Comparison of ENCODE assay signal across 1 cellular context in genomic region chr9:98943682-98944129, GRCh38.
TF ChIP-seq lines count a peak whose summit lies in the region.

Gene COL15A1, plus strand, starts transcription at chr9:98943907. Its CDS starts 155 bp downstream, at chr9:98944062.

TF ChIP-seq in H1, 55 proteins besides CTCF, POLR2A, EP300 and RAD21 (continued from another document):
- TF ChIP-seq CTBP2 (IDR thresholded peaks at IDR 0.05; ENCODE audit: borderline replicate concordance, insufficient read depth, insufficient read length, low read length) (peak; percentile 83), YY1 (IDR thresholded peaks at IDR 0.05; ENCODE audit: low read depth, low read length) (no peak), RFX5 (IDR thresholded peaks at IDR 0.05; ENCODE audit: borderline replicate concordance, low read depth, low read length) (no peak), ASH2L (IDR thresholded peaks at IDR 0.05; ENCODE audit: low read length) (no peak), CBX5 (IDR thresholded peaks at IDR 0.05; ENCODE audit: low read depth, low read length) (no peak), GABPA (IDR thresholded peaks at IDR 0.05; ENCODE audit: borderline replicate concordance, insufficient read depth, low read length) (0 out of 2 replicates have a peak, but pooled peaks have one; percentile 11), SAP30 (IDR thresholded peaks at IDR 0.05; ENCODE audit: insufficient read depth, insufficient replicate concordance, low read length) (no peak), GTF2F1 (IDR thresholded peaks at IDR 0.05; ENCODE audit: borderline replicate concordance, low read depth, low read length) (no peak), KDM5A (IDR thresholded peaks at IDR 0.05; ENCODE audit: low read length) (no peak), RBBP5 (IDR thresholded peaks at IDR 0.05; ENCODE audit: borderline replicate concordance, low read depth, low read length) (0 out of 2 replicates have a peak, but pooled peaks have one; percentile 52), POU5F1 (IDR thresholded peaks at IDR 0.05; ENCODE audit: low read depth, low read length) (no peak), ZNF274 (IDR thresholded peaks at IDR 0.05; ENCODE audit: borderline replicate concordance, extremely low read depth, low read length) (no peak), TCF12 (IDR thresholded peaks at IDR 0.05; ENCODE audit: low read depth, low read length) (no peak), PHF8 (conservative IDR thresholded peaks at IDR 0.05; ENCODE audit: low read depth, low read length) (no peak), EZH2 (IDR thresholded peaks at IDR 0.05; ENCODE audit: low read depth, low read length, severe bottlenecking) (peak; percentile 69), JUND (IDR thresholded peaks at IDR 0.05; ENCODE audit: low read length) (no peak)
- TF ChIP-seq, protein P1, sequence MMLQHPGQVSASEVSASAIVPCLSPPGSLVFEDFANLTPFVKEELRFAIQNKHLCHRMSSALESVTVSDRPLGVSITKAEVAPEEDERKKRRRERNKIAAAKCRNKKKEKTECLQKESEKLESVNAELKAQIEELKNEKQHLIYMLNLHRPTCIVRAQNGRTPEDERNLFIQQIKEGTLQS (IDR thresholded peaks at IDR 0.05; ENCODE audit: insufficient read depth, low read depth, low read length), result no peak
TF ChIP-seq in H1: peak in this region for 5.
